ENCODE assay signal across 18 cellular contexts in the genomic region with DNA sequence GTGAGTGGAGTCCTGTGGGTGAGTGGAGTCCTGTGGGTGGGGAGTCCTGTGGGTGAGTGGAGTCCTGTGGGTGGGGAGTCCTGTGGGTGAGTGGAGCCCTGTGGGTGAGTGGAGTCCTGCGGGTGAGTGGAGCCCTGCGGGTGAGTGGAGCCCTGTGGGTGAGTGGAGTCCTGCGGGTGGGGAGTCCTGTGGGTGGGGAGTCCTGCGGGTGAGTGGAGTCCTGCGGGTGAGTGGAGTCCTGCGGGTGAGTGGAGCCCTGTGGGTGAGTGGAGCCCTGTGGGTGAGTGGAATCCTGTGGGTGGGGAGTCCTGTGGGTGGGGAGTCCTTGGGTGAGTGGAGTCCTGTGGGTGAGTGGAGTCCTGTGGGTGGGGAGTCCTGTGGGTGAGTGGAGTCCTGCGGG. TPM values are rescaled to one million over a fixed set of nuclear protein-coding genes. Genes with fewer than 3 reads are reported as not detected.
"Had no signal": no experiment of that assay in that cellular context is flagged by ENCODE, and none has a peak within 500 bp of the region (broad histone marks: within the 10 kb centered on the region; RNA-seq: fewer than 3 reads in every experiment).

No MANE protein-coding gene starts in this region.

RNA-seq across cellular contexts. Expression of gene CYP2W1, which starts 19.5 kb away (rescaled TPM):
- total RNA-seq: activated B cell treated with CpG ODN at 0.5 μM for 24 hours; activated CD4-positive, alpha-beta memory T cell treated with anti-CD3 and anti-CD28 coated beads for 36 hours; activated CD4-positive, alpha-beta T cell treated with anti-CD3 and anti-CD28 coated beads, Interleukin-2, amount 10 ng/mL, durations not matched to agents 24 days and 14 days; activated CD8-positive, alpha-beta memory T cell treated with anti-CD3 and anti-CD28 coated beads for 36 hours; activated CD8-positive, alpha-beta T cell treated with anti-CD3 and anti-CD28 coated beads for 36 hours; activated naive CD4-positive, alpha-beta T cell treated with anti-CD3 and anti-CD28 coated beads for 36 hours; activated naive CD4-positive, alpha-beta T cell treated with anti-CD3 and anti-CD28 coated beads, Interleukin-2, amount 50 U/mL, for 72 hours; activated naive CD8-positive, alpha-beta T cell treated with anti-CD3 and anti-CD28 coated beads for 36 hours; activated T-cell treated with anti-CD3 and anti-CD28 coated beads, Interleukin-2, amount 50 U/mL, for 4 hours; activated T-cell treated with anti-CD3 and anti-CD28 coated beads, Interleukin-2, amount 50 U/mL, for 72 hours; activated T-helper 1 cell treated with anti-CD3 and anti-CD28 coated beads, Interleukin-12 subunit alpha, Interleukin-12 subunit beta, Interleukin-2, Interleukin-4 antibody, amounts not matched to agents 30 ng/mL and 10 ng/mL and 1 ng/mL, durations not matched to agents 14 hours and 24 hours and 36 hours; activated T-helper 17 cell treated with anti-CD3 and anti-CD28 coated beads, Interleukin-2, amount 50 U/mL, for 72 hours; aorta; astrocyte; body of pancreas; breast epithelium; cardiac septum; cerebellum had no signal
- polyA plus RNA-seq: aorta had no signal
